20 cellular contexts compared by ENCODE assay signal in genomic region chr18:36045241-36045999, GRCh38.
"Had no signal": no experiment of that assay in that cellular context is flagged by ENCODE, and none has a peak within 500 bp of the region (broad histone marks: within the 10 kb centered on the region; RNA-seq: fewer than 3 reads in every experiment).

No MANE protein-coding gene starts in this region.

- H3K27ac ChIP-seq: adrenal gland, ascending aorta, esophagus squamous epithelium, left lung, neural progenitor cell, upper lobe of left lung had no signal

- H3K9me3 ChIP-seq: ascending aorta, esophagus squamous epithelium, left lung, upper lobe of left lung had no signal

- H3K4me1 ChIP-seq: ascending aorta, esophagus squamous epithelium, left lung, neural progenitor cell had no signal

- FAIRE-seq: colon, endothelial cell of umbilical vein had no signal

- H3K36me3 ChIP-seq: adrenal gland, ascending aorta, esophagus squamous epithelium, left lung, upper lobe of left lung had no signal

- H3K27me3 ChIP-seq: adrenal gland, ascending aorta, esophagus squamous epithelium, left lung, neural progenitor cell, upper lobe of left lung had no signal

- H3K4me3 ChIP-seq: adrenal gland, ascending aorta, esophagus squamous epithelium, left lung, lung, neural progenitor cell, upper lobe of left lung had no signal

- H3K9ac ChIP-seq: neural progenitor cell had no signal

- DNase-seq: activated CD4-positive, alpha-beta T cell treated with anti-CD3 and anti-CD28 coated beads, Interleukin-2, amount 10 ng/mL, durations not matched to agents 7 days and 5 days; activated CD4-positive, CD25-positive, alpha-beta regulatory T cell treated with anti-CD3 and anti-CD28 coated beads, Interleukin-2, amount 50 U/mL, for 72 hours; activated CD8-positive, alpha-beta T cell treated with anti-CD3 and anti-CD28 coated beads for 36 hours; effector memory CD4-positive, alpha-beta T cell; esophagus squamous epithelium; foreskin fibroblast; immature natural killer cell; left lung; naive thymus-derived CD8-positive, alpha-beta T cell; retina; stimulated activated CD4-positive, alpha-beta T cell treated with anti-CD3 and anti-CD28 coated beads, Interleukin-4, amount 100 ng/mL, for 24 hours; stimulated activated naive CD4-positive, alpha-beta T cell treated with Interleukin-2 at 50 U/mL for 16 hours; upper lobe of left lung had no signal

- ATAC-seq: activated CD8-positive, alpha-beta T cell treated with anti-CD3 and anti-CD28 coated beads for 36 hours; activated T-helper 17 cell treated with anti-CD3 and anti-CD28 coated beads, Interleukin-2, amount 50 U/mL, for 72 hours; left lung; naive thymus-derived CD8-positive, alpha-beta T cell had no signal
